In the genomic region with DNA sequence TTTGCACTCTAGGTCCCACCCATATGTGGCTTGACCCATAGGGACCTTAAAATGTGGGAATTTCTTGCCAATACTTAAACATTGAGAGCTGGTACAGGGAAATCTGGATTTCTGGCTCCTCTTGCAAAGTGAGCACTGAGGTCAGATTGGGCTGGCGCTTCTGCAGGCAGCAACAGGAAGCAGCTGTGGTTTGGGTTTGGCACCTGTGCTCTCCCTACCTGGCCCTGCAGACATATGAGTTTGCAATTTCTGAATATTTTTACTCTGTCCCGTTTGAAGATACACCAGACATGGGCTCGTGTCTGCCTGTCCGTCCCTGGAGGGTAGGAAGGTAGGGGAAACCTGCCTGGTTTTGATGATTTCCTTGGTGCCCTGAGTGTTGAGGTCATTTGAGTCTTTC, we compare ENCODE assay signal across 1 cellular context.
TF ChIP-seq lines count a peak whose summit lies in the region.

No MANE protein-coding gene starts in this region.

TF ChIP-seq in SK-N-SH treated with all-trans-retinoic acid at 6 μM for 48 hours, 23 proteins besides CTCF, POLR2A, EP300 and RAD21 (continued from another document):
- TF ChIP-seq ZNF70 (CRISPR knock-in tag; IDR thresholded peaks at IDR 0.05) (no peak), BACH2 (CRISPR knock-in tag; IDR thresholded peaks at IDR 0.05; ENCODE audit: borderline replicate concordance) (no peak)
